ENCODE assay signal across 19 cellular contexts in the genomic region with DNA sequence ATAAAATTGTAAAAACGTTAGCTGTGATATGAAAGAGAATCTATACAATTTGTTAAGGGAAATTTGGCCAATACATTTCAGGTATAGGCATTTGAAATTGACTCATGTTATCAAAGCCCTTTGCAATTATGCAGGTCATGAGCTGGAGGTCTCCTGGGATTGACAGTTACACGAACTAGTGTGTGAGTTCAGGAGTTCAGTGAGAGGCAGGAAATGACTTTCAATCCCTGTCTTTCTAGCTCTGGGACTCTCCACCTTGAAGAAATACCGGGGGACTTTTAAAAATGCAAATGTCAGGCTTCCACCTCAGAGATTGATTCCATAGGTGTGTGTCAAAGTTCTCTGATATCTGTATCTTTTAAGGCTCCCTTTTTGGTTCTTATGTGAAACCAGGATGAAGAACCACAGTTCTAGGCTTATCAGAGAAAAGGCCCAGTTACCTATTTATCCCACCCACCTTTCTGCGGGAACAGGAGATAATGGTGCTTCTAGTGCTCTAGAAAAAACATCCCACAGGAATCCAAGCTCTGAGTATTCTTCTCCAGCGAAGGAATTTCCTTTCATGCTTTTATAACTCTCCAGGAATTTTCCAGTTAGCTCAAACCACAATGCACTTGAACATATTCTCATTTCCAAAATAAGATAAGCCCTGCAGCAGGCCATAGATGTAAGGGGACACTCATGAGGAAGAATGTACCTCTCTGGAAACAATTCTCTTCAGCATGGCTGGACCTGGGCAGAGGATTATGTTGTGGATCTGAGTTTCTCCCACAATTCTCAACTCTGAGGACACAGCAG.
DNase-seq lines count a peak whose midpoint lies in the region; ATAC-seq, FAIRE-seq and TF ChIP-seq lines count a peak whose summit lies in the region.
"Had no signal": no experiment of that assay in that cellular context is flagged by ENCODE, and none has a peak within 500 bp of the region (broad histone marks: within the 10 kb centered on the region; RNA-seq: fewer than 3 reads in every experiment).

No MANE protein-coding gene starts in this region.

- no peak overlapping the region for H3K27ac ChIP-seq in astrocyte (ENCODE audit: low read depth, low read length)
- H3K27ac ChIP-seq: colonic mucosa, heart right ventricle, testis had no signal

- no peak overlapping the region for H2AFZ ChIP-seq in astrocyte (ENCODE audit: low read depth, low read length)

- no peaks in the 10 kb centered on the region for H3K27me3 Mint-ChIP-seq in astrocyte (ENCODE audit: low read depth, unreplicated experiment)
- H3K27me3 Mint-ChIP-seq in activated naive CD4-positive, alpha-beta T cell treated with anti-CD3 and anti-CD28 coated beads, Interleukin-2, amount 10 ng/mL, durations not matched to agents 7 days and 5 days: no peaks in the 10 kb centered on the region
- peaks cover 0 to 9% of the 10 kb centered on the region in 2 donors for H3K27me3 Mint-ChIP-seq in T-cell
- H3K27me3 Mint-ChIP-seq: activated B cell treated with CpG ODN at 0.5 μM for 24 hours had no signal

- peak overlapping the region; percentile 22 for H3K4me2 ChIP-seq in astrocyte (ENCODE audit: low read length)

- TF ChIP-seq CTCF in astrocyte (IDR thresholded peaks at IDR 0.05; ENCODE audit: insufficient read depth, low read depth, low read length): no peak

- no peaks in the 10 kb centered on the region for H4K20me1 ChIP-seq in astrocyte (ENCODE audit: insufficient read depth, low read length)

- DNase-seq in GM12892 (ENCODE audit: insufficient read length) (no peak), astrocyte (ENCODE audit: low read depth) (peak; percentile 66), non-pigmented ciliary epithelial cell (ENCODE audit: low read depth) (peak; percentile 8), NCI-H146 (lab: John Stamatoyannopoulos, UW) (no peak), T-cell (no peak)
- no peak for DNase-seq in activated naive CD4-positive, alpha-beta T cell treated with anti-CD3 and anti-CD28 coated beads, Interleukin-2, amount 10 ng/mL, durations not matched to agents 7 days and 5 days
- DNase-seq: activated B cell treated with CpG ODN at 0.5 μM for 24 hours; activated naive CD4-positive, alpha-beta T cell treated with anti-CD3 and anti-CD28 coated beads for 36 hours; activated T-cell treated with anti-CD3 and anti-CD28 coated beads, Interleukin-2, amount 50 U/mL, for 4 hours; AML-193; aorta; Calu3; colonic mucosa; heart right ventricle; NCI-H1436 treated with DMSO at 0.1 percent for 48 hours; PC-3; testis had no signal

- no peaks in the 10 kb centered on the region for H3K79me2 ChIP-seq in astrocyte (ENCODE audit: insufficient read depth, low read length)

- no peaks in the 10 kb centered on the region for H3K9me3 Mint-ChIP-seq in astrocyte (ENCODE audit: unreplicated experiment)
- no peaks in the 10 kb centered on the region for H3K9me3 Mint-ChIP-seq in activated naive CD4-positive, alpha-beta T cell treated with anti-CD3 and anti-CD28 coated beads, Interleukin-2, amount 10 ng/mL, durations not matched to agents 7 days and 5 days
- H3K9me3 Mint-ChIP-seq in T-cell: no peaks in the 10 kb centered on the region
- H3K9me3 Mint-ChIP-seq: activated B cell treated with CpG ODN at 0.5 μM for 24 hours; activated naive CD4-positive, alpha-beta T cell treated with anti-CD3 and anti-CD28 coated beads for 36 hours; activated T-cell treated with anti-CD3 and anti-CD28 coated beads, Interleukin-2, amount 50 U/mL, for 4 hours had no signal

- ATAC-seq in HG02852 (IDR thresholded peaks at IDR 0.05; ENCODE audit: unreplicated experiment) (peak; percentile 61), T-cell (replicated peaks in 1 of 4) (no peak)
- ATAC-seq: activated T-cell treated with anti-CD3 and anti-CD28 coated beads, Interleukin-2, amount 50 U/mL, for 4 hours; HCT116; heart right ventricle; PC-3 had no signal

- H3K36me3 ChIP-seq in astrocyte (ENCODE audit: insufficient read depth, low read length): no peaks in the 10 kb centered on the region
- H3K36me3 ChIP-seq: colonic mucosa, heart right ventricle had no signal

- H3K4me3 ChIP-seq in astrocyte (ENCODE audit: insufficient read depth, low read depth, low read length): no peak overlapping the region
- H3K4me3 ChIP-seq: colonic mucosa, heart right ventricle, testis had no signal

- POLR2A ChIA-PET in T-cell (lab: Charles Lee): no interaction called here

- no peak overlapping the region for H3K9ac ChIP-seq in astrocyte (ENCODE audit: low read length)

- no peaks in the 10 kb centered on the region for H3K4me1 ChIP-seq in astrocyte (ENCODE audit: insufficient read depth, low read length)
- H3K4me1 ChIP-seq: colonic mucosa, heart right ventricle, testis had no signal

- no peaks in the 10 kb centered on the region for H3K9me3 ChIP-seq in astrocyte (ENCODE audit: insufficient read depth, low read depth, low read length)
- H3K9me3 ChIP-seq: colonic mucosa, heart right ventricle, testis had no signal

- CTCF ChIA-PET in activated naive CD4-positive, alpha-beta T cell treated with anti-CD3 and anti-CD28 coated beads, Interleukin-2, amount 10 ng/mL, durations not matched to agents 7 days and 5 days (lab: Charles Lee): no interaction called here
- CTCF ChIA-PET in T-cell (lab: Charles Lee): no interaction called here

- H3K27ac Mint-ChIP-seq in astrocyte (ENCODE audit: unreplicated experiment): no peak overlapping the region
- no peak overlapping the region for H3K27ac Mint-ChIP-seq in activated naive CD4-positive, alpha-beta T cell treated with anti-CD3 and anti-CD28 coated beads, Interleukin-2, amount 10 ng/mL, durations not matched to agents 7 days and 5 days
- H3K27ac Mint-ChIP-seq in T-cell: no peak overlapping the region
- H3K27ac Mint-ChIP-seq: activated B cell treated with CpG ODN at 0.5 μM for 24 hours; activated naive CD4-positive, alpha-beta T cell treated with anti-CD3 and anti-CD28 coated beads for 36 hours had no signal

- H3K4me3 Mint-ChIP-seq in astrocyte (ENCODE audit: unreplicated experiment) (no peak overlapping the region), T-cell (no peak overlapping the region)
- no peak overlapping the region for H3K4me3 Mint-ChIP-seq in activated naive CD4-positive, alpha-beta T cell treated with anti-CD3 and anti-CD28 coated beads, Interleukin-2, amount 10 ng/mL, durations not matched to agents 7 days and 5 days
- H3K4me3 Mint-ChIP-seq: activated B cell treated with CpG ODN at 0.5 μM for 24 hours; activated naive CD4-positive, alpha-beta T cell treated with anti-CD3 and anti-CD28 coated beads for 36 hours; activated T-cell treated with anti-CD3 and anti-CD28 coated beads, Interleukin-2, amount 50 U/mL, for 4 hours had no signal

- H3K4me1 Mint-ChIP-seq in astrocyte (ENCODE audit: low read depth, unreplicated experiment): peaks cover 18% of the 10 kb centered on the region
- H3K4me1 Mint-ChIP-seq in activated naive CD4-positive, alpha-beta T cell treated with anti-CD3 and anti-CD28 coated beads, Interleukin-2, amount 10 ng/mL, durations not matched to agents 7 days and 5 days: no peaks in the 10 kb centered on the region
- H3K4me1 Mint-ChIP-seq in T-cell: no peaks in the 10 kb centered on the region
- H3K4me1 Mint-ChIP-seq: activated B cell treated with CpG ODN at 0.5 μM for 24 hours had no signal

- H3K27me3 ChIP-seq in astrocyte (ENCODE audit: insufficient read depth, low read length): no peaks in the 10 kb centered on the region
- H3K27me3 ChIP-seq: colonic mucosa, heart right ventricle, testis had no signal

- H3K36me3 Mint-ChIP-seq in astrocyte (ENCODE audit: low read depth, unreplicated experiment) (no peaks in the 10 kb centered on the region), T-cell (no peaks in the 10 kb centered on the region)
- H3K36me3 Mint-ChIP-seq in activated naive CD4-positive, alpha-beta T cell treated with anti-CD3 and anti-CD28 coated beads, Interleukin-2, amount 10 ng/mL, durations not matched to agents 7 days and 5 days: no peaks in the 10 kb centered on the region

- TF ChIP-seq POLR2A in GM12892 (IDR thresholded peaks at IDR 0.05; ENCODE audit: low read depth, low read length): no peak

- peak; percentile 27 for FAIRE-seq in GM12892 (lab: Jason Lieb, UNC)
- FAIRE-seq in astrocyte (lab: Jason Lieb, UNC): peak; percentile 89

Comparison
In these comparisons a context has a peak if more than half of its experiments do, and no peak if none do; other contexts are left out.
1. DNase-seq: peak in astrocyte (single experiment) and non-pigmented ciliary epithelial cell (single experiment); none in GM12892 (single experiment), activated naive CD4-positive, alpha-beta T cell treated with anti-CD3 and anti-CD28 coated beads, Interleukin-2, amount 10 ng/mL, durations not matched to agents 7 days and 5 days (single experiment), NCI-H146 (single experiment) and T-cell (0 of 34).